In genomic region chr21:44615466-44615865, GRCh38 we compare ENCODE assay signal across 1 cellular context.
TF ChIP-seq lines count a peak whose summit lies in the region.

No MANE protein-coding gene starts in this region.

TF ChIP-seq in H1, 55 proteins besides CTCF, POLR2A, EP300 and RAD21:
- TF ChIP-seq BRCA1 (IDR thresholded peaks at IDR 0.05; ENCODE audit: low read depth, low read length) = no peak
- no peak for TF ChIP-seq GTF2F1 (IDR thresholded peaks at IDR 0.05; ENCODE audit: borderline replicate concordance, low read depth, low read length)
- no peak for TF ChIP-seq EGR1 (IDR thresholded peaks at IDR 0.05; ENCODE audit: borderline replicate concordance, low read depth, low read length)
- TF ChIP-seq SP4 (IDR thresholded peaks at IDR 0.05; ENCODE audit: low read length) = no peak
- TF ChIP-seq SP2 (IDR thresholded peaks at IDR 0.05; ENCODE audit: low read length) = no peak
- TF ChIP-seq CHD7 (IDR thresholded peaks at IDR 0.05; ENCODE audit: insufficient replicate concordance, low read length) = no peak
- TF ChIP-seq SIX5 (IDR thresholded peaks at IDR 0.05; ENCODE audit: low read depth, low read length) = no peak
- TF ChIP-seq CBX8 (IDR thresholded peaks at IDR 0.05; ENCODE audit: borderline replicate concordance, low read depth, low read length) = no peak
- TF ChIP-seq RFX5 (IDR thresholded peaks at IDR 0.05; ENCODE audit: borderline replicate concordance, low read depth, low read length) = no peak
